In genomic region chr2:164922119-164922518, GRCh38 we compare ENCODE assay signal across 26 cellular contexts. TPM values are rescaled to one million over a fixed set of nuclear protein-coding genes. Genes with fewer than 3 reads are reported as not detected.
DNase-seq lines count a peak whose midpoint lies in the region; ATAC-seq and TF ChIP-seq lines count a peak whose summit lies in the region.
"Had no signal": no experiment of that assay in that cellular context is flagged by ENCODE, and none has a peak within 500 bp of the region (broad histone marks: within the 10 kb centered on the region; RNA-seq: fewer than 3 reads in every experiment).

No MANE protein-coding gene starts in this region.

- H3K4me1 Mint-ChIP-seq in activated T-helper 17 cell treated with anti-CD3 and anti-CD28 coated beads, Interleukin-2, amount 50 U/mL, for 72 hours = no peaks in the 10 kb centered on the region
- H3K4me1 Mint-ChIP-seq: naive thymus-derived CD4-positive, alpha-beta T cell had no signal

- H3K4me1 ChIP-seq in neuron (ENCODE audit: insufficient read depth, low read length) = peaks cover 9% of the 10 kb centered on the region
- H3K4me1 ChIP-seq in mammary epithelial cell (ENCODE audit: insufficient read depth, low read length) = peaks cover 11% of the 10 kb centered on the region
- H3K4me1 ChIP-seq: ascending aorta, prostate gland had no signal

- no peak overlapping the region for H3K27ac ChIP-seq in mammary epithelial cell (ENCODE audit: insufficient read depth, low read depth, low read length)
- H3K27ac ChIP-seq: ascending aorta, prostate gland, tibial nerve had no signal

- H4K20me1 ChIP-seq in mammary epithelial cell (ENCODE audit: insufficient read depth, low read length) = no peaks in the 10 kb centered on the region

- no peaks in the 10 kb centered on the region for H3K36me3 Mint-ChIP-seq in activated T-helper 17 cell treated with anti-CD3 and anti-CD28 coated beads, Interleukin-2, amount 50 U/mL, for 72 hours (ENCODE audit: low read depth)
- H3K36me3 Mint-ChIP-seq: naive thymus-derived CD4-positive, alpha-beta T cell had no signal

- no peak overlapping the region for H3K4me2 ChIP-seq in mammary epithelial cell (ENCODE audit: insufficient read depth, low read depth, low read length)

- no TSS peak for BruUV-seq in mammary epithelial cell (replicated peaks; lab: Mats Ljungman, UMichigan)

- peak; percentile 9 for ATAC-seq in activated T-helper 17 cell treated with anti-CD3 and anti-CD28 coated beads, Interleukin-2, amount 50 U/mL, for 72 hours (replicated peaks)
- ATAC-seq in HG02938 (IDR thresholded peaks at IDR 0.05; ENCODE audit: unreplicated experiment) = no peak
- ATAC-seq: activated CD4-positive, CD25-positive, alpha-beta regulatory T cell treated with anti-CD3 and anti-CD28 coated beads, Interleukin-2, amount 50 U/mL, for 24 hours; activated T-cell treated with anti-CD3 and anti-CD28 coated beads, Interleukin-2, amount 50 U/mL, for 4 hours; GM12878; naive thymus-derived CD4-positive, alpha-beta T cell; PC-3 had no signal

- DNase-seq in DMS53 treated with DMSO at 0.1 percent for 48 hours (lab: John Stamatoyannopoulos, UW; ENCODE audit: unreplicated experiment) = peak; percentile 94
- peak; percentile 3 for DNase-seq in MV-4-11 (lab: John Stamatoyannopoulos, UW)
- no peak for DNase-seq in NCI-H345 treated with DMSO at 0.1 percent for 48 hours (lab: John Stamatoyannopoulos, UW; ENCODE audit: unreplicated experiment)
- DNase-seq in mammary epithelial cell = no peak
- no peak for DNase-seq in HPDE6-E6E7 (ENCODE audit: extremely low spot score)
- DNase-seq: activated naive CD4-positive, alpha-beta T cell treated with anti-CD3 and anti-CD28 coated beads, Interleukin-2, amount 50 U/mL, for 16 hours; activated T-cell treated with anti-CD3 and anti-CD28 coated beads, Interleukin-2, amount 50 U/mL, for 4 hours; Caco-2; KBM-7; naive thymus-derived CD4-positive, alpha-beta T cell; NCI-H1092; NCI-H82; PC-3; stimulated activated CD4-positive, alpha-beta T cell treated with anti-CD3 and anti-CD28 coated beads, Interleukin-2, amount 100 ng/mL, for 24 hours; T-helper 9 cell had no signal

- H3K36me3 ChIP-seq in neuron (ENCODE audit: insufficient read depth, low read length) (no peaks in the 10 kb centered on the region), mammary epithelial cell (ENCODE audit: insufficient read depth, low read length) (no peaks in the 10 kb centered on the region)
- H3K36me3 ChIP-seq: ascending aorta, HAP-1, prostate gland, tibial nerve had no signal

- no peak overlapping the region for H3K4me3 Mint-ChIP-seq in activated T-helper 17 cell treated with anti-CD3 and anti-CD28 coated beads, Interleukin-2, amount 50 U/mL, for 72 hours
- H3K4me3 Mint-ChIP-seq: activated T-cell treated with anti-CD3 and anti-CD28 coated beads, Interleukin-2, amount 50 U/mL, for 4 hours; naive thymus-derived CD4-positive, alpha-beta T cell; stimulated activated naive CD8-positive, alpha-beta T cell treated with anti-CD3 and anti-CD28 coated beads, Interleukin-15, Interleukin-2, amounts not matched to agents 100 ng/mL and 50 ng/mL, for 24 hours had no signal

- intact Hi-C loops in mammary epithelial cell (cut with micrococcal nuclease) = loop anchor here (10.0 kb wide), 1 partner anchor 357 kb away; no protein-coding TSS in a partner anchor

- H3K4me3 ChIP-seq in neuron (ENCODE audit: low read length) = peak overlapping the region; percentile 2
- H3K4me3 ChIP-seq in mammary epithelial cell (replicated peaks in 1 of 3; ENCODE audit: insufficient read depth in 1 of 3, low read depth in 2 of 3, low read length in 3 of 3) = no peak overlapping the region
- H3K4me3 ChIP-seq: ascending aorta, GM12878, HAP-1, prostate gland, tibial nerve had no signal

- H3K27me3 ChIP-seq in neuron (ENCODE audit: insufficient read depth, low read length) (no peaks in the 10 kb centered on the region), mammary epithelial cell (ENCODE audit: insufficient read depth, low read length) (no peaks in the 10 kb centered on the region)
- H3K27me3 ChIP-seq: ascending aorta, tibial nerve had no signal

- dilution Hi-C loops in mammary epithelial cell (cut with HindIII; ENCODE audit: low sequenced_read_pairs) = no loop called here

- TF ChIP-seq CTCF in mammary epithelial cell (conservative IDR thresholded peaks at IDR 0.05 in 1 of 2, IDR thresholded peaks at IDR 0.05 in 1 of 2; ENCODE audit: extremely low read depth in 1 of 2, insufficient read depth in 1 of 2, low read depth in 1 of 2, low read length in 2 of 2) = no peak

- no peaks in the 10 kb centered on the region for H3K79me2 ChIP-seq in mammary epithelial cell (ENCODE audit: insufficient read depth, low read length)

- in situ Hi-C loops in mammary epithelial cell (cut with MboI; ENCODE audit: low sequenced_read_pairs in 2 of 2) = loop anchor here in 1 of 2 donors (10.0 kb wide), 1 partner anchor 187 kb away; no protein-coding TSS in a partner anchor

- H3K9ac ChIP-seq in mammary epithelial cell (ENCODE audit: insufficient read depth, low read length) = no peak overlapping the region

- no peaks in the 10 kb centered on the region for H3K9me3 ChIP-seq in neuron (ENCODE audit: low read length)
- H3K9me3 ChIP-seq in mammary epithelial cell (replicated peaks; ENCODE audit: insufficient read depth, low read length) = no peaks in the 10 kb centered on the region
- H3K9me3 ChIP-seq: ascending aorta, Caco-2, HAP-1, prostate gland, tibial nerve had no signal

- no peaks in the 10 kb centered on the region for H3K27me3 Mint-ChIP-seq in activated T-helper 17 cell treated with anti-CD3 and anti-CD28 coated beads, Interleukin-2, amount 50 U/mL, for 72 hours
- H3K27me3 Mint-ChIP-seq: naive thymus-derived CD4-positive, alpha-beta T cell had no signal

- 93% methylated on average over 3 of the region's 3 CpGs for WGBS in mammary epithelial cell (ENCODE audit: low coverage, missing lambda C conversion rate)

- no peak overlapping the region for H3K27ac Mint-ChIP-seq in activated T-helper 17 cell treated with anti-CD3 and anti-CD28 coated beads, Interleukin-2, amount 50 U/mL, for 72 hours
- H3K27ac Mint-ChIP-seq: naive thymus-derived CD4-positive, alpha-beta T cell; stimulated activated naive CD8-positive, alpha-beta T cell treated with anti-CD3 and anti-CD28 coated beads, Interleukin-15, Interleukin-2, amounts not matched to agents 100 ng/mL and 50 ng/mL, for 24 hours had no signal

- CTCF ChIA-PET in mammary epithelial cell (lab: Charles Lee; ENCODE audit: low non-redundant PET) = no interaction called here

- H3K9me3 Mint-ChIP-seq in activated T-helper 17 cell treated with anti-CD3 and anti-CD28 coated beads, Interleukin-2, amount 50 U/mL, for 72 hours = no peaks in the 10 kb centered on the region
- H3K9me3 Mint-ChIP-seq: activated T-cell treated with anti-CD3 and anti-CD28 coated beads, Interleukin-2, amount 50 U/mL, for 4 hours; stimulated activated naive CD8-positive, alpha-beta T cell treated with anti-CD3 and anti-CD28 coated beads, Interleukin-15, Interleukin-2, amounts not matched to agents 100 ng/mL and 50 ng/mL, for 24 hours had no signal

- H2AFZ ChIP-seq in neuron (ENCODE audit: low read depth, low read length) = peak overlapping the region; percentile 52
- no peak overlapping the region for H2AFZ ChIP-seq in mammary epithelial cell (ENCODE audit: low read depth, low read length)

RNA-seq across cellular contexts. Expression of gene SLC38A11, which starts 33.2 kb away (rescaled TPM):
- not detected for total RNA-seq in activated T-helper 17 cell treated with anti-CD3 and anti-CD28 coated beads, Interleukin-2, amount 50 U/mL, for 72 hours
- total RNA-seq in mammary epithelial cell = not detected
- polyA plus RNA-seq in mammary epithelial cell = 0.08 TPM
- polyA minus RNA-seq in mammary epithelial cell = not detected
- total RNA-seq: activated T-cell treated with anti-CD3 and anti-CD28 coated beads, Interleukin-2, amount 50 U/mL, for 4 hours; ascending aorta; GM12878; lung microvascular endothelial cell had no signal
- polyA plus RNA-seq: GM12878; naive thymus-derived CD4-positive, alpha-beta T cell had no signal

Comparison
In these comparisons a context has a peak if more than half of its experiments do, and no peak if none do; other contexts are left out.
1. DNase-seq: peak in DMS53 treated with DMSO at 0.1 percent for 48 hours (single experiment) and MV-4-11 (single experiment); none in NCI-H345 treated with DMSO at 0.1 percent for 48 hours (single experiment), mammary epithelial cell (single experiment) and HPDE6-E6E7 (single experiment).